ENCODE assay signal across 17 cellular contexts in the genomic region with DNA sequence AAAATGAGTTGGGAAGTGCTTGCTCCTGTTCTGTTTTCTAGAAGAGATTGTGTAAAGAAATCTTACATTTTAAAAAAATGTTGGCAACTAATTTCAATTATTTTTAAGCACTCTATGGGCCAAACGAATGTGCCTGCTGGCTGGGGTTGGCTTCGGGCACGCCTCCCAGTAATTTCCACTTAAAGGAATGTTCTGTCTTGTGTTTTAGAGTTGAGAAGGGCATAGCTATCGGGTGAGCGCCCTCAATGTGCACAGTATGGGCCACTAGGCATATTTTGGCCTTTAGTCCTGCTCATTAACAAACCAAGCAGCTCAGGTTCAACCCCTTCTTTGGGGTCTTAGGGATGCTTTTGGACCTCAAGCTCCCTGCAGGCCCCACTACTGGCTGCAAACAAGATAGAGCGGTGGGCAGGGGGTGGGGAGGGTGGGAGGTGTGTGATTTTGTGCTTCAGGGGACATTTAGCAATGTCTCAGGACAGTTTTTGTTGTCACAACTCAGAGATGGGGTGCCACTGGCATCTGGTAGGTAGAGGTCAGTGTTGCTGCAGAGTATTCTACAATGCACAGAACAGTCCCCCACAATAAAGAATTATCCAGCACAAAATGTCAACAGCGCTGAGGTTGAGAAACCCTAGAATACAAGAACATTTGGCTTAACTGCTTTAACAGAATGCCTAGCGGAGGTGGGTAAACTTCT. TPM values are rescaled to one million over a fixed set of nuclear protein-coding genes. Genes with fewer than 3 reads are reported as not detected.
A peak's percentile ranks its signal among the peaks of the same experiment; 100 is the strongest.
DNase-seq lines count a peak whose midpoint lies in the region; ATAC-seq and TF ChIP-seq lines count a peak whose summit lies in the region.
"Had no signal": no experiment of that assay in that cellular context is flagged by ENCODE, and none has a peak within 500 bp of the region (broad histone marks: within the 10 kb centered on the region; RNA-seq: fewer than 3 reads in every experiment).

No MANE protein-coding gene starts in this region.

- no peaks in the 10 kb centered on the region for H3K9me3 ChIP-seq in muscle layer of colon (ENCODE audit: low read length)
- H3K9me3 ChIP-seq in upper lobe of right lung = no peaks in the 10 kb centered on the region

- ATAC-seq in upper lobe of right lung = peak; percentile 67
- ATAC-seq in HG03432 (IDR thresholded peaks at IDR 0.05; ENCODE audit: unreplicated experiment) = no peak
- ATAC-seq in activated T-cell treated with anti-CD3 and anti-CD28 coated beads, Interleukin-2, amount 50 U/mL, for 72 hours (replicated peaks in 1 of 2) = no peak
- ATAC-seq: T-helper 17 cell had no signal

- H3K9me3 Mint-ChIP-seq in activated T-cell treated with anti-CD3 and anti-CD28 coated beads, Interleukin-2, amount 50 U/mL, for 72 hours = no peaks in the 10 kb centered on the region
- H3K9me3 Mint-ChIP-seq: activated CD4-positive, alpha-beta T cell treated with anti-CD3 and anti-CD28 coated beads, Interleukin-2, amount 10 ng/mL, durations not matched to agents 7 days and 5 days had no signal

- no peaks in the 10 kb centered on the region for H3K27me3 ChIP-seq in muscle layer of colon (ENCODE audit: control insufficient read depth in 1 of 2, insufficient read depth in 2 of 2, low read length in 2 of 2)
- H3K27me3 ChIP-seq in upper lobe of right lung = no peaks in the 10 kb centered on the region

- no peaks in the 10 kb centered on the region for H3K4me1 Mint-ChIP-seq in activated T-cell treated with anti-CD3 and anti-CD28 coated beads, Interleukin-2, amount 50 U/mL, for 72 hours (ENCODE audit: low read depth)
- H3K4me1 Mint-ChIP-seq: activated CD4-positive, alpha-beta T cell treated with anti-CD3 and anti-CD28 coated beads, Interleukin-2, amount 10 ng/mL, durations not matched to agents 7 days and 5 days; T-helper 17 cell had no signal

- intact Hi-C loops in upper lobe of right lung (cut with DNase I) = no loop called here

- peaks cover 14% of the 10 kb centered on the region for H3K27me3 Mint-ChIP-seq in activated T-cell treated with anti-CD3 and anti-CD28 coated beads, Interleukin-2, amount 50 U/mL, for 72 hours (ENCODE audit: low read depth)
- H3K27me3 Mint-ChIP-seq: activated CD4-positive, alpha-beta T cell treated with anti-CD3 and anti-CD28 coated beads, Interleukin-2, amount 10 ng/mL, durations not matched to agents 7 days and 5 days had no signal

- TF ChIP-seq CTCF in epithelial cell of proximal tubule (conservative IDR thresholded peaks at IDR 0.05; ENCODE audit: low read depth, low read length) (peak; percentile 33), upper lobe of right lung (IDR thresholded peaks at IDR 0.05) (no peak)

- no peak overlapping the region for H3K4me3 ChIP-seq in epithelial cell of proximal tubule (ENCODE audit: low read depth, low read length)
- H3K4me3 ChIP-seq in muscle layer of colon (ENCODE audit: low read depth in 1 of 2, low read length in 2 of 2) = no peak overlapping the region
- no peak overlapping the region for H3K4me3 ChIP-seq in upper lobe of right lung

- H3K9ac ChIP-seq in muscle layer of colon (ENCODE audit: low read length) = no peak overlapping the region

- H3K27ac Mint-ChIP-seq in activated T-cell treated with anti-CD3 and anti-CD28 coated beads, Interleukin-2, amount 50 U/mL, for 72 hours = no peak overlapping the region
- H3K27ac Mint-ChIP-seq: activated CD4-positive, alpha-beta T cell treated with anti-CD3 and anti-CD28 coated beads, Interleukin-2, amount 10 ng/mL, durations not matched to agents 7 days and 5 days; T-helper 17 cell had no signal

- no peak overlapping the region for H3K4me3 Mint-ChIP-seq in activated T-cell treated with anti-CD3 and anti-CD28 coated beads, Interleukin-2, amount 50 U/mL, for 72 hours
- H3K4me3 Mint-ChIP-seq: activated CD4-positive, alpha-beta T cell treated with anti-CD3 and anti-CD28 coated beads, Interleukin-2, amount 10 ng/mL, durations not matched to agents 7 days and 5 days; T-helper 17 cell had no signal

- H3K36me3 Mint-ChIP-seq in activated T-cell treated with anti-CD3 and anti-CD28 coated beads, Interleukin-2, amount 50 U/mL, for 72 hours (ENCODE audit: insufficient read depth in 2 of 2) = peaks cover 0 to 1% of the 10 kb centered on the region in 2 donors

- H3K36me3 ChIP-seq in muscle layer of colon (ENCODE audit: insufficient read depth, low read length) (no peaks in the 10 kb centered on the region), upper lobe of right lung (no peaks in the 10 kb centered on the region)

- DNase-seq in DMS 273 (lab: John Stamatoyannopoulos, UW; ENCODE audit: unreplicated experiment) = peak; percentile 28
- DNase-seq in DMS 273 treated with DMSO at 0.1 percent for 48 hours (lab: John Stamatoyannopoulos, UW) = no peak
- DNase-seq in epithelial cell of proximal tubule (ENCODE audit: low read depth) = no peak
- no peak for DNase-seq in upper lobe of right lung
- no peak for DNase-seq in HPDE6-E6E7 (ENCODE audit: extremely low spot score)
- no peak for DNase-seq in activated T-cell treated with anti-CD3 and anti-CD28 coated beads, Interleukin-2, amount 50 U/mL, for 72 hours
- DNase-seq: activated CD4-positive, alpha-beta T cell treated with anti-CD3 and anti-CD28 coated beads, Interleukin-2, amount 10 ng/mL, durations not matched to agents 7 days and 5 days; amniotic stem cell; GOT3; KG1; NCI-H1436 treated with DMSO at 0.1 percent for 48 hours; NCI-H524 treated with DMSO at 0.1 percent for 48 hours; RPMI8226; T-helper 17 cell had no signal

- peak overlapping the region; percentile 60 for H3K27ac ChIP-seq in muscle layer of colon (ENCODE audit: low read depth, low read length)
- H3K27ac ChIP-seq in upper lobe of right lung = peak overlapping the region; percentile 1
- H3K27ac ChIP-seq: 22Rv1 had no signal

- peaks cover 28% of the 10 kb centered on the region for H3K4me1 ChIP-seq in muscle layer of colon (ENCODE audit: insufficient read depth, low read length)
- H3K4me1 ChIP-seq in upper lobe of right lung = peaks cover 8% of the 10 kb centered on the region

RNA-seq across cellular contexts. Expression of a gene that starts 40.7 kb away (rescaled TPM):
- total RNA-seq in epithelial cell of proximal tubule = 15.5 and 23.9 TPM in 2 replicates
- total RNA-seq in upper lobe of right lung = 236 TPM
- under 1 TPM in 1 of 2 donors, not detected in 1; 0.19 TPM for total RNA-seq in activated T-cell treated with anti-CD3 and anti-CD28 coated beads, Interleukin-2, amount 50 U/mL, for 72 hours
- total RNA-seq: activated CD4-positive, alpha-beta T cell treated with anti-CD3 and anti-CD28 coated beads, Interleukin-2, amount 10 ng/mL, durations not matched to agents 7 days and 5 days; T-helper 17 cell had no signal

RNA-seq across cellular contexts. Expression of a gene that starts 54.6 kb away (rescaled TPM):
- 62.4 and 72.9 TPM in 2 replicates for total RNA-seq in epithelial cell of proximal tubule
- total RNA-seq in upper lobe of right lung = 38.4 TPM
- 10 to 100 TPM; 49.0 to 65.2 TPM for total RNA-seq in activated T-cell treated with anti-CD3 and anti-CD28 coated beads, Interleukin-2, amount 50 U/mL, for 72 hours

Comparison
In these comparisons a context has a peak if more than half of its experiments do, and no peak if none do; other contexts are left out.
1. RNA of a gene that starts 40.7 kb away (total RNA-seq): 236 TPM in upper lobe of right lung (single experiment) and 15.5 to 23.9 TPM in epithelial cell of proximal tubule; 0.19 TPM in activated T-cell treated with anti-CD3 and anti-CD28 coated beads, Interleukin-2, amount 50 U/mL, for 72 hours; every median in the first group is over 10 times any median in the second.